12 cellular contexts compared by ENCODE assay signal in genomic region chr15:90138071-90138833, GRCh38.
"Had no signal": no experiment of that assay in that cellular context is flagged by ENCODE, and none has a peak within 500 bp of the region (broad histone marks: within the 10 kb centered on the region; RNA-seq: fewer than 3 reads in every experiment).

No MANE protein-coding gene starts in this region.

- ATAC-seq: activated CD4-positive, alpha-beta T cell treated with anti-CD3 and anti-CD28 coated beads for 36 hours; esophagus mucosa; natural killer cell treated with Interleukin-12 subunit alpha and Interleukin-12 subunit beta and Interleukin-15 and Interleukin-18, amount 100 ng/mL, for 72 hours; stimulated activated naive CD8-positive, alpha-beta T cell treated with anti-CD3 and anti-CD28 coated beads, Interleukin-15, Interleukin-2, amounts not matched to agents 100 U/mL and 50 U/mL, for 24 hours had no signal

- H3K36me3 ChIP-seq: ascending aorta, prostate gland, WERI-Rb-1 had no signal

- H3K9me3 ChIP-seq: ascending aorta, prostate gland had no signal

- H3K27ac ChIP-seq: ascending aorta, WERI-Rb-1 had no signal

- H3K4me1 ChIP-seq: ascending aorta had no signal

- H3K27me3 ChIP-seq: ascending aorta had no signal

- H3K4me3 ChIP-seq: ascending aorta, prostate gland had no signal

- DNase-seq: activated CD4-positive, alpha-beta memory T cell treated with anti-CD3 and anti-CD28 coated beads, Interleukin-2, amount 10 ng/mL, durations not matched to agents 7 days and 5 days; activated CD4-positive, alpha-beta T cell treated with anti-CD3 and anti-CD28 coated beads for 36 hours; activated CD8-positive, alpha-beta memory T cell treated with anti-CD3 and anti-CD28 coated beads, Interleukin-2, amount 50 U/mL, for 4 hours; occipital lobe; stimulated activated CD4-positive, alpha-beta T cell treated with anti-CD3 and anti-CD28 coated beads, Interleukin-2, amount 100 ng/mL, for 48 hours; stimulated activated naive CD8-positive, alpha-beta T cell treated with anti-CD3 and anti-CD28 coated beads, Interleukin-15, Interleukin-2, amounts not matched to agents 100 U/mL and 50 U/mL, for 24 hours; T1000; WERI-Rb-1 had no signal
